Comparison of ENCODE assay signal across 18 cellular contexts in genomic region chr22:37922177-37922576, GRCh38. TPM values are rescaled to one million over a fixed set of nuclear protein-coding genes. Genes with fewer than 3 reads are reported as not detected.
DNase-seq lines count a peak whose midpoint lies in the region; ATAC-seq and TF ChIP-seq lines count a peak whose summit lies in the region.
"Had no signal": no experiment of that assay in that cellular context is flagged by ENCODE, and none has a peak within 500 bp of the region (broad histone marks: within the 10 kb centered on the region; RNA-seq: fewer than 3 reads in every experiment).

No MANE protein-coding gene starts in this region.

- no peak overlapping the region for H3K27ac Mint-ChIP-seq in activated CD8-positive, alpha-beta T cell treated with anti-CD3 and anti-CD28 coated beads for 36 hours
- no peak overlapping the region for H3K27ac Mint-ChIP-seq in activated CD8-positive, alpha-beta T cell treated with anti-CD3 and anti-CD28 coated beads, Interleukin-2, amount 10 ng/mL, durations not matched to agents 7 days and 5 days

- WGBS in esophagus muscularis mucosa: 83% methylated on average over 6 of the region's 11 CpGs
- WGBS in sigmoid colon, 2 donors: 93 to 94% methylated on average over 11 of the region's 11 CpGs

- ATAC-seq in activated CD8-positive, alpha-beta T cell treated with anti-CD3 and anti-CD28 coated beads for 36 hours: peak; percentile 73
- no peak for ATAC-seq in activated CD8-positive, alpha-beta T cell treated with anti-CD3 and anti-CD28 coated beads, Interleukin-2, amount 10 ng/mL, durations not matched to agents 7 days and 5 days
- ATAC-seq in Right ventricle myocardium superior (ENCODE audit: poor library complexity) (no peak), GM21367 (IDR thresholded peaks at IDR 0.05; ENCODE audit: unreplicated experiment) (no peak)

- no peak for TF ChIP-seq CTCF in activated CD8-positive, alpha-beta T cell treated with anti-CD3 and anti-CD28 coated beads for 36 hours (IDR thresholded peaks at IDR 0.05)
- TF ChIP-seq CTCF in esophagus muscularis mucosa (IDR thresholded peaks at IDR 0.05) (no peak), sigmoid colon (IDR thresholded peaks at IDR 0.05) (no peak), right atrium auricular region (IDR thresholded peaks at IDR 0.05) (no peak)

- TF ChIP-seq POLR2A in esophagus muscularis mucosa (IDR thresholded peaks at IDR 0.05; ENCODE audit: low read depth) (no peak), sigmoid colon (IDR thresholded peaks at IDR 0.05) (no peak)

- TF ChIP-seq EP300 in esophagus muscularis mucosa (IDR thresholded peaks at IDR 0.05) (no peak), sigmoid colon (IDR thresholded peaks at IDR 0.05) (no peak)

- intact Hi-C loops in activated CD8-positive, alpha-beta T cell treated with anti-CD3 and anti-CD28 coated beads for 36 hours (cut with micrococcal nuclease): no loop called here
- intact Hi-C loops in esophagus muscularis mucosa (cut with DNase I): no loop called here
- intact Hi-C loops in sigmoid colon (cut with DNase I): no loop called here
- intact Hi-C loops in Right ventricle myocardium superior (cut with DNase I): no loop called here

- H3K9me3 ChIP-seq in esophagus muscularis mucosa (no peaks in the 10 kb centered on the region), sigmoid colon (no peaks in the 10 kb centered on the region), right atrium auricular region (no peaks in the 10 kb centered on the region)

- no peaks in the 10 kb centered on the region for H3K27me3 Mint-ChIP-seq in activated CD8-positive, alpha-beta T cell treated with anti-CD3 and anti-CD28 coated beads for 36 hours
- no peaks in the 10 kb centered on the region for H3K27me3 Mint-ChIP-seq in activated CD8-positive, alpha-beta T cell treated with anti-CD3 and anti-CD28 coated beads, Interleukin-2, amount 10 ng/mL, durations not matched to agents 7 days and 5 days (ENCODE audit: low read depth)

- H3K36me3 ChIP-seq in esophagus muscularis mucosa (peaks cover 50 to 100% (median 96%) of the 10 kb centered on the region in 4 donors), sigmoid colon (peaks cover 38 to 99% (median 81%) of the 10 kb centered on the region in 4 donors), right atrium auricular region (peaks cover 51% of the 10 kb centered on the region)

- H3K36me3 Mint-ChIP-seq in activated CD8-positive, alpha-beta T cell treated with anti-CD3 and anti-CD28 coated beads for 36 hours (ENCODE audit: low read depth): no peaks in the 10 kb centered on the region
- H3K36me3 Mint-ChIP-seq in activated CD8-positive, alpha-beta T cell treated with anti-CD3 and anti-CD28 coated beads, Interleukin-2, amount 10 ng/mL, durations not matched to agents 7 days and 5 days (ENCODE audit: low read depth): peaks cover 7% of the 10 kb centered on the region

- CTCF ChIA-PET in activated CD8-positive, alpha-beta T cell treated with anti-CD3 and anti-CD28 coated beads for 36 hours (lab: Charles Lee): interaction anchor here (1.7 kb wide), 1 partner anchor 25 kb away, joined by 4 read pairs; no protein-coding TSS in a partner anchor
- CTCF ChIA-PET in activated CD8-positive, alpha-beta T cell treated with anti-CD3 and anti-CD28 coated beads, Interleukin-2, amount 10 ng/mL, durations not matched to agents 7 days and 5 days (lab: Charles Lee): no interaction called here

- H3K4me3 ChIP-seq in esophagus muscularis mucosa (no peak overlapping the region), sigmoid colon (no peak overlapping the region), right atrium auricular region (no peak overlapping the region)

- POLR2A ChIA-PET in activated CD8-positive, alpha-beta T cell treated with anti-CD3 and anti-CD28 coated beads for 36 hours (lab: Charles Lee): no interaction called here
- POLR2A ChIA-PET in activated CD8-positive, alpha-beta T cell treated with anti-CD3 and anti-CD28 coated beads, Interleukin-2, amount 10 ng/mL, durations not matched to agents 7 days and 5 days (lab: Charles Lee): no interaction called here

- H3K27ac ChIP-seq in esophagus muscularis mucosa (replicated peaks in 1 of 4) (peak overlapping the region; percentile 16 to 25 (median 22)), sigmoid colon (peak overlapping the region in 3 of 4 donors; percentile 59 to 97 (median 70)), right atrium auricular region (no peak overlapping the region)
- H3K27ac ChIP-seq: C4-2B had no signal

- H3K27me3 ChIP-seq in esophagus muscularis mucosa (no peaks in the 10 kb centered on the region), sigmoid colon (no peaks in the 10 kb centered on the region), right atrium auricular region (no peaks in the 10 kb centered on the region)

- DNase-seq in activated CD8-positive, alpha-beta T cell treated with anti-CD3 and anti-CD28 coated beads for 36 hours: no peak
- no peak for DNase-seq in activated CD8-positive, alpha-beta T cell treated with anti-CD3 and anti-CD28 coated beads, Interleukin-2, amount 10 ng/mL, durations not matched to agents 7 days and 5 days
- DNase-seq in NCI-H1694 (lab: John Stamatoyannopoulos, UW): peak; percentile 9
- DNase-seq in esophagus muscularis mucosa (ENCODE audit: extremely low spot score): no peak
- DNase-seq in sigmoid colon: no peak
- no peak for DNase-seq in Right ventricle myocardium superior
- DNase-seq in right atrium auricular region (ENCODE audit: low spot score): no peak
- DNase-seq: GF-D8; IMR-90; NCI-H1417 treated with DMSO at 0.1 percent for 48 hours; NCI-H2029; NCI-H748 treated with DMSO at 0.1 percent for 48 hours; NK-92 treated with Interleukin-12 subunit alpha and Interleukin-12 subunit beta, amount 100 ng/mL, for 24 hours; SHP77 treated with DMSO at 0.1 percent for 48 hours; T-helper 1 cell had no signal

- peaks cover 6% of the 10 kb centered on the region for H3K4me1 Mint-ChIP-seq in activated CD8-positive, alpha-beta T cell treated with anti-CD3 and anti-CD28 coated beads for 36 hours (ENCODE audit: low read depth)
- peaks cover 8% of the 10 kb centered on the region for H3K4me1 Mint-ChIP-seq in activated CD8-positive, alpha-beta T cell treated with anti-CD3 and anti-CD28 coated beads, Interleukin-2, amount 10 ng/mL, durations not matched to agents 7 days and 5 days (ENCODE audit: low read depth)

- H3K9me3 Mint-ChIP-seq in activated CD8-positive, alpha-beta T cell treated with anti-CD3 and anti-CD28 coated beads for 36 hours: no peaks in the 10 kb centered on the region
- H3K9me3 Mint-ChIP-seq in activated CD8-positive, alpha-beta T cell treated with anti-CD3 and anti-CD28 coated beads, Interleukin-2, amount 10 ng/mL, durations not matched to agents 7 days and 5 days (ENCODE audit: insufficient read depth): no peaks in the 10 kb centered on the region

- peaks cover 10 to 63% (median 31%) of the 10 kb centered on the region in 4 donors for H3K4me1 ChIP-seq in esophagus muscularis mucosa
- H3K4me1 ChIP-seq in sigmoid colon: peaks cover 0 to 46% (median 40%) of the 10 kb centered on the region in 4 donors
- H3K4me1 ChIP-seq in right atrium auricular region: no peaks in the 10 kb centered on the region

- no peak overlapping the region for H3K4me3 Mint-ChIP-seq in activated CD8-positive, alpha-beta T cell treated with anti-CD3 and anti-CD28 coated beads for 36 hours
- no peak overlapping the region for H3K4me3 Mint-ChIP-seq in activated CD8-positive, alpha-beta T cell treated with anti-CD3 and anti-CD28 coated beads, Interleukin-2, amount 10 ng/mL, durations not matched to agents 7 days and 5 days

RNA-seq across cellular contexts. Expression of gene MICALL1, which starts 16.1 kb away (rescaled TPM):
- 10 to 100 TPM; 10.2 to 11.8 TPM for total RNA-seq in activated CD8-positive, alpha-beta T cell treated with anti-CD3 and anti-CD28 coated beads for 36 hours
- total RNA-seq in activated CD8-positive, alpha-beta T cell treated with anti-CD3 and anti-CD28 coated beads, Interleukin-2, amount 10 ng/mL, durations not matched to agents 7 days and 5 days: 10 to 100 TPM; 21.3 to 24.5 TPM
- total RNA-seq in esophagus muscularis mucosa: 100 to 1,000 TPM in 1 of 4 donors, 10 to 100 TPM in 3; 51.2 to 136 (median 71.2) TPM
- 100 to 1,000 TPM in 1 of 4 donors, 10 to 100 TPM in 3; 23.9 to 109 (median 51.6) TPM for total RNA-seq in sigmoid colon
- polyA plus RNA-seq in sigmoid colon: 10 to 100 TPM in 1 of 3 donors, 1 to 10 TPM in 2; 8.4 to 22.5 (median 9.7) TPM
- 13.5 TPM for total RNA-seq in Right ventricle myocardium superior
- 10 to 100 TPM; 16.9 TPM for total RNA-seq in right atrium auricular region

RNA-seq across cellular contexts. Expression of gene C22orf23, which starts 31.2 kb away (rescaled TPM):
- not detected for total RNA-seq in activated CD8-positive, alpha-beta T cell treated with anti-CD3 and anti-CD28 coated beads for 36 hours
- total RNA-seq in activated CD8-positive, alpha-beta T cell treated with anti-CD3 and anti-CD28 coated beads, Interleukin-2, amount 10 ng/mL, durations not matched to agents 7 days and 5 days: not detected
- total RNA-seq in esophagus muscularis mucosa: not detected
- total RNA-seq in sigmoid colon: under 1 TPM in 1 of 4 donors, not detected in 3; 0.36 TPM
- under 1 TPM in 1 of 3 donors, not detected in 2; 0.15 TPM for polyA plus RNA-seq in sigmoid colon
- 0.30 TPM for total RNA-seq in Right ventricle myocardium superior
- total RNA-seq in right atrium auricular region: under 1 TPM in 1 of 2 donors, not detected in 1; 0.39 TPM
- total RNA-seq: HT-29 had no signal

RNA-seq across cellular contexts. Expression of gene POLR2F, which starts 31.3 kb away (rescaled TPM):
- 10 to 100 TPM; 82.2 to 85.4 TPM for total RNA-seq in activated CD8-positive, alpha-beta T cell treated with anti-CD3 and anti-CD28 coated beads for 36 hours
- 10 to 100 TPM; 71.7 to 73.8 TPM for total RNA-seq in activated CD8-positive, alpha-beta T cell treated with anti-CD3 and anti-CD28 coated beads, Interleukin-2, amount 10 ng/mL, durations not matched to agents 7 days and 5 days
- total RNA-seq in esophagus muscularis mucosa: 10 to 100 TPM; 45.7 to 93.0 (median 72.1) TPM
- total RNA-seq in sigmoid colon: 100 to 1,000 TPM in 1 of 4 donors, 10 to 100 TPM in 3; 47.9 to 149 (median 71.1) TPM
- 100 to 1,000 TPM in 2 of 3 donors, 10 to 100 TPM in 1; 96.9 to 136 (median 126) TPM for polyA plus RNA-seq in sigmoid colon
- 85.7 TPM for total RNA-seq in Right ventricle myocardium superior
- 10 to 100 TPM; 53.2 to 62.1 TPM for total RNA-seq in right atrium auricular region

Comparison
In these comparisons a context has a peak if more than half of its experiments do, and no peak if none do; other contexts are left out.
1. H3K27ac ChIP-seq: peak in esophagus muscularis mucosa (4 of 4) and sigmoid colon (3 of 4); none in right atrium auricular region (0 of 2).